13 cellular contexts compared by ENCODE assay signal in the genomic region with DNA sequence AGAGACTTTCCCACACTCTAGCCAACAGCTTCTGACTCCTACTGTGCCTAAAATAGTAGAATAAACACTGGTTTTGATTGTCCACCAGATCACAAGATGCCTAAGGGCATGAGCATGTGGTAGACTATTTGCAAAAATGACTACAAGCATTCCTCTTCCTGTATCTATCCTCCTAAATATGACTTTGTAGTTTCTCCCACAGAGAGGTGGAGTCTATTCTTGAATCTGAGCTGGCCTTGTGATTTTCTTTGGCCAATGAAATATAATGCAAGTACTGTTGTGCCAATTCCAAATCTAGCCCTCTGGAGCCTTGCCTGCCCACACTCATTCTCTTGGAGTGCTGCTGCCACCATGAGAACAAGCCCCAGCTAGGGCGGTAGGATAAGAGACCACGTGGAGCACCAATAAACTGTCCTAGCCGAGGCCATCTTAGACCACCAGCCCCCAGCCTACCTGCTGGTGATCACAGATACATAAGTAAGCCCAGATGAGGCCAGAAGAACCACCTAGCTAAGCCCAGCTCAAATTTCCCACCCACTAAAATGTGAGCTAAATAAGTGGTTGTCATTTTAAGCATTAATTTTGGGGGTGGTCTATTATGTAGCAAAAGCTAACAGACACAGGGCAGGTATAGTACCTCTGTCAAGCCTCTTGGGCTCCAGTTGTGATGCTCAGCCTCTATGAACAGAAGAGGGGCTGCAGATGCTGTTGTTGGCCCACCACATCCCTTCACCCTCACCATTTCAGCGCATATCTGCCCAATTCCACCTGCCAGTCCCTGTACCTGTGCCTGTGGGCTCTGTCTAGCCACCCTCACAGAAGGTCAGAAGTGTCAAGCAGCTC. TPM values are rescaled to one million over a fixed set of nuclear protein-coding genes. Genes with fewer than 3 reads are reported as not detected.
A peak's percentile ranks its signal among the peaks of the same experiment; 100 is the strongest.
DNase-seq lines count a peak whose midpoint lies in the region; ATAC-seq and TF ChIP-seq lines count a peak whose summit lies in the region.
"Had no signal": no experiment of that assay in that cellular context is flagged by ENCODE, and none has a peak within 500 bp of the region (broad histone marks: within the 10 kb centered on the region; RNA-seq: fewer than 3 reads in every experiment).

No MANE protein-coding gene starts in this region.

- WGBS in endodermal cell (ENCODE audit: insufficient coverage in 1 of 2, insufficient read length in 1 of 2), 2 experiments: 86 to 92% methylated on average over 3 to 4 of the region's 4 CpGs
- 89 to 91% (median 89%) methylated on average over 4 of the region's 4 CpGs for WGBS in psoas muscle, 3 donors

- DNase-seq in COLO829 (ENCODE audit: low spot score): peak; percentile 88
- DNase-seq in NCI-H69 (lab: John Stamatoyannopoulos, UW): peak; percentile 90
- DNase-seq in endodermal cell: peak; percentile 17
- peak in 1 of 2 donors; percentile 34 for DNase-seq in psoas muscle
- DNase-seq in NOMO-1 (lab: John Stamatoyannopoulos, UW; ENCODE audit: unreplicated experiment in 2 of 2): no peak
- no peak for DNase-seq in NOMO-1 treated with dmso at 0.1 percent for 144 hours (lab: John Stamatoyannopoulos, UW; ENCODE audit: unreplicated experiment)
- no peak for DNase-seq in activated CD8-positive, alpha-beta memory T cell treated with anti-CD3 and anti-CD28 coated beads, Interleukin-2, amount 50 U/mL, for 48 hours
- DNase-seq: activated T-cell treated with anti-CD3 and anti-CD28 coated beads, Interleukin-2, amount 50 U/mL, for 1 hour; NCI-H774; retina had no signal

- H3K9me3 ChIP-seq in endodermal cell (ENCODE audit: control insufficient read depth, low read length) (no peaks in the 10 kb centered on the region), psoas muscle (peaks cover 2% of the 10 kb centered on the region)
- H3K9me3 ChIP-seq: HAP-1 had no signal

- peaks cover 4% of the 10 kb centered on the region for H3K27me3 Mint-ChIP-seq in endodermal cell (ENCODE audit: insufficient read depth)

- peaks cover 15% of the 10 kb centered on the region for H3K4me1 Mint-ChIP-seq in endodermal cell

- H3K9me3 Mint-ChIP-seq in endodermal cell: peaks cover 19% of the 10 kb centered on the region

- H3K4me1 ChIP-seq in endodermal cell (ENCODE audit: control insufficient read depth, insufficient read depth, low read length): peaks cover 5% of the 10 kb centered on the region
- H3K4me1 ChIP-seq in psoas muscle: peaks cover 15% of the 10 kb centered on the region

- no peak overlapping the region for H3K27ac Mint-ChIP-seq in endodermal cell
- H3K27ac Mint-ChIP-seq: mesothelial cell of epicardium had no signal

- no peaks in the 10 kb centered on the region for H3K36me3 Mint-ChIP-seq in endodermal cell (ENCODE audit: low read depth)
- H3K36me3 Mint-ChIP-seq: mesothelial cell of epicardium had no signal

- H3K27me3 ChIP-seq in endodermal cell (ENCODE audit: control insufficient read depth, insufficient read depth, low read length, poor library complexity, severe bottlenecking): no peaks in the 10 kb centered on the region
- no peaks in the 10 kb centered on the region for H3K27me3 ChIP-seq in psoas muscle (ENCODE audit: insufficient read depth in 3 of 3, low read length in 2 of 3)

- no peaks in the 10 kb centered on the region for H3K36me3 ChIP-seq in endodermal cell (ENCODE audit: control insufficient read depth, insufficient read depth, low read length)
- H3K36me3 ChIP-seq in psoas muscle (ENCODE audit: insufficient read depth in 1 of 2, low read depth in 1 of 2): no peaks in the 10 kb centered on the region
- H3K36me3 ChIP-seq: HAP-1 had no signal

- H3K27ac ChIP-seq in endodermal cell (ENCODE audit: low read depth, low read length) (no peak overlapping the region), psoas muscle (peak overlapping the region; percentile 74)

- intact Hi-C loops in psoas muscle (cut with DNase I): no loop called here

- ATAC-seq in psoas muscle (peak; percentile 15 to 80 (median 64)), HG03342 (IDR thresholded peaks at IDR 0.05; ENCODE audit: unreplicated experiment) (no peak)

- no peak overlapping the region for H3K9ac ChIP-seq in endodermal cell (ENCODE audit: extremely low read depth, low read length, poor library complexity, severe bottlenecking)

- H3K4me3 ChIP-seq in endodermal cell (ENCODE audit: low read length) (no peak overlapping the region), psoas muscle (no peak overlapping the region)
- H3K4me3 ChIP-seq: HAP-1 had no signal

- H3K4me3 Mint-ChIP-seq in endodermal cell: no peak overlapping the region
- H3K4me3 Mint-ChIP-seq: mesothelial cell of epicardium had no signal

- TF ChIP-seq CTCF in endodermal cell (conservative IDR thresholded peaks at IDR 0.05) (no peak), psoas muscle (IDR thresholded peaks at IDR 0.05) (no peak)

RNA-seq across cellular contexts. Expression of gene ZFP36L1, which starts 17.9 kb away (rescaled TPM):
- 10 to 100 TPM; 99.4 to 99.6 TPM for total RNA-seq in endodermal cell
- polyA plus RNA-seq in endodermal cell (2013, experiment 1 of 2): 215 TPM
- 172 TPM for polyA plus RNA-seq in endodermal cell (2013, experiment 2 of 2)
- total RNA-seq in psoas muscle: 100 to 1,000 TPM in 3 of 4 donors, 10 to 100 TPM in 1; 59.4 to 225 (median 160) TPM
- 100 to 1,000 TPM in 1 of 3 donors, 10 to 100 TPM in 2; 45.4 to 144 (median 46.8) TPM for polyA plus RNA-seq in psoas muscle

Comparison
In these comparisons a context has a peak if more than half of its experiments do, and no peak if none do; other contexts are left out.
1. DNase-seq: peak in COLO829 (single experiment), NCI-H69 (single experiment) and endodermal cell (single experiment); none in NOMO-1 (0 of 2), NOMO-1 treated with dmso at 0.1 percent for 144 hours (single experiment) and activated CD8-positive, alpha-beta memory T cell treated with anti-CD3 and anti-CD28 coated beads, Interleukin-2, amount 50 U/mL, for 48 hours (single experiment).